In genomic region chr7:84393776-84394175, GRCh38 we compare ENCODE assay signal across 21 cellular contexts.
DNase-seq lines count a peak whose midpoint lies in the region; ATAC-seq, FAIRE-seq and TF ChIP-seq lines count a peak whose summit lies in the region.
"Had no signal": no experiment of that assay in that cellular context is flagged by ENCODE, and none has a peak within 500 bp of the region (broad histone marks: within the 10 kb centered on the region; RNA-seq: fewer than 3 reads in every experiment).

No MANE protein-coding gene starts in this region.

- CTCF ChIA-PET in naive thymus-derived CD4-positive, alpha-beta T cell (lab: Charles Lee), result no interaction called here

- H3K27ac ChIP-seq in astrocyte (ENCODE audit: low read depth, low read length), result no peak overlapping the region
- H3K27ac ChIP-seq in naive thymus-derived CD4-positive, alpha-beta T cell (ENCODE audit: low read depth, low read length), result no peak overlapping the region

- no peaks in the 10 kb centered on the region for H3K9me3 Mint-ChIP-seq in astrocyte (ENCODE audit: unreplicated experiment)
- H3K9me3 Mint-ChIP-seq in naive thymus-derived CD4-positive, alpha-beta T cell, result peaks cover 0 to 4% (median 0%) of the 10 kb centered on the region in 11 donors

- H3K27me3 ChIP-seq in astrocyte (ENCODE audit: insufficient read depth, low read length), result no peaks in the 10 kb centered on the region
- H3K27me3 ChIP-seq in naive thymus-derived CD4-positive, alpha-beta T cell (ENCODE audit: control insufficient read depth in 2 of 2, insufficient read depth in 2 of 2, low read length in 2 of 2), result no peaks in the 10 kb centered on the region

- no peak overlapping the region for H3K27ac Mint-ChIP-seq in astrocyte (ENCODE audit: unreplicated experiment)
- no peak overlapping the region for H3K27ac Mint-ChIP-seq in naive thymus-derived CD4-positive, alpha-beta T cell
- H3K27ac Mint-ChIP-seq: CD14-positive monocyte had no signal

- DNase-seq in GM03348 (ENCODE audit: low spot score), result peak; percentile 15
- peak; percentile 49 for DNase-seq in astrocyte (ENCODE audit: low read depth)
- peak; percentile 18 for DNase-seq in fibroblast of mammary gland (ENCODE audit: low read depth)
- no peak for DNase-seq in islet precursor cell
- DNase-seq in naive thymus-derived CD4-positive, alpha-beta T cell, result no peak
- DNase-seq: COR-L47, DMS153, MM.1S, NCI-H1105 treated with DMSO at 0.1 percent for 48 hours, NCI-H1930, NCI-H2171, NCI-H510A, NCI-H82, SHP77 had no signal

- no peaks in the 10 kb centered on the region for H3K79me2 ChIP-seq in astrocyte (ENCODE audit: insufficient read depth, low read length)

- H3K4me1 Mint-ChIP-seq in astrocyte (ENCODE audit: low read depth, unreplicated experiment), result peaks cover 4% of the 10 kb centered on the region
- H3K4me1 Mint-ChIP-seq in naive thymus-derived CD4-positive, alpha-beta T cell, result no peaks in the 10 kb centered on the region
- H3K4me1 Mint-ChIP-seq: CD14-positive monocyte had no signal

- no peak overlapping the region for H3K4me3 ChIP-seq in astrocyte (ENCODE audit: insufficient read depth, low read depth, low read length)
- H3K4me3 ChIP-seq in fibroblast of mammary gland (ENCODE audit: control insufficient read depth, low read depth, low read length), result no peak overlapping the region
- no peak overlapping the region for H3K4me3 ChIP-seq in naive thymus-derived CD4-positive, alpha-beta T cell (ENCODE audit: low read length)

- H3K36me3 ChIP-seq in astrocyte (ENCODE audit: insufficient read depth, low read length), result no peaks in the 10 kb centered on the region
- no peaks in the 10 kb centered on the region for H3K36me3 ChIP-seq in naive thymus-derived CD4-positive, alpha-beta T cell (ENCODE audit: control insufficient read depth in 2 of 3, insufficient read depth in 3 of 3, low read length in 3 of 3)

- no peak for ATAC-seq in naive thymus-derived CD4-positive, alpha-beta T cell
- ATAC-seq in HG03521 (IDR thresholded peaks at IDR 0.05; ENCODE audit: unreplicated experiment), result no peak
- ATAC-seq in HG03108 (IDR thresholded peaks at IDR 0.05; ENCODE audit: unreplicated experiment), result no peak
- ATAC-seq: HepG2, Panc1, SK-N-SH treated with all-trans-retinoic acid at 6 μM for 48 hours had no signal

- H3K9me3 ChIP-seq in astrocyte (ENCODE audit: insufficient read depth, low read depth, low read length), result no peaks in the 10 kb centered on the region
- H3K9me3 ChIP-seq in naive thymus-derived CD4-positive, alpha-beta T cell (ENCODE audit: control insufficient read depth in 2 of 3, low read length in 3 of 3), result no peaks in the 10 kb centered on the region

- no peaks in the 10 kb centered on the region for H3K36me3 Mint-ChIP-seq in astrocyte (ENCODE audit: low read depth, unreplicated experiment)
- no peaks in the 10 kb centered on the region for H3K36me3 Mint-ChIP-seq in naive thymus-derived CD4-positive, alpha-beta T cell
- H3K36me3 Mint-ChIP-seq: CD14-positive monocyte had no signal

- intact Hi-C loops in naive thymus-derived CD4-positive, alpha-beta T cell (cut with micrococcal nuclease), result no loop called here

- TF ChIP-seq CTCF in astrocyte (IDR thresholded peaks at IDR 0.05; ENCODE audit: insufficient read depth, low read depth, low read length) (no peak), fibroblast of mammary gland (conservative IDR thresholded peaks at IDR 0.05; ENCODE audit: control insufficient read depth, insufficient read depth, low read depth, low read length) (no peak)

- H3K27me3 Mint-ChIP-seq in astrocyte (ENCODE audit: low read depth, unreplicated experiment), result no peaks in the 10 kb centered on the region
- H3K27me3 Mint-ChIP-seq in naive thymus-derived CD4-positive, alpha-beta T cell, result no peaks in the 10 kb centered on the region

- no peaks in the 10 kb centered on the region for H3K4me1 ChIP-seq in astrocyte (ENCODE audit: insufficient read depth, low read length)
- no peaks in the 10 kb centered on the region for H3K4me1 ChIP-seq in naive thymus-derived CD4-positive, alpha-beta T cell (ENCODE audit: control insufficient read depth in 2 of 2, insufficient read depth in 2 of 2, low read length in 2 of 2)

- no peak overlapping the region for H3K9ac ChIP-seq in astrocyte (ENCODE audit: low read length)

- H4K20me1 ChIP-seq in astrocyte (ENCODE audit: insufficient read depth, low read length), result no peaks in the 10 kb centered on the region

- H3K4me2 ChIP-seq in astrocyte (ENCODE audit: low read length), result no peak overlapping the region

- H2AFZ ChIP-seq in astrocyte (ENCODE audit: low read depth, low read length), result no peak overlapping the region

- FAIRE-seq in astrocyte (lab: Jason Lieb, UNC), result no peak
- FAIRE-seq: GM12892, HepG2 had no signal

- POLR2A ChIA-PET in naive thymus-derived CD4-positive, alpha-beta T cell (lab: Charles Lee), result no interaction called here

- H3K4me3 Mint-ChIP-seq in astrocyte (ENCODE audit: unreplicated experiment), result no peak overlapping the region
- no peak overlapping the region for H3K4me3 Mint-ChIP-seq in naive thymus-derived CD4-positive, alpha-beta T cell
- H3K4me3 Mint-ChIP-seq: CD14-positive monocyte had no signal

Comparison
In these comparisons a context has a peak if more than half of its experiments do, and no peak if none do; other contexts are left out.
1. DNase-seq: peak in GM03348 (single experiment), astrocyte (single experiment) and fibroblast of mammary gland (single experiment); none in islet precursor cell (single experiment) and naive thymus-derived CD4-positive, alpha-beta T cell (0 of 9).